In genomic region chr2:72669121-72669520, GRCh38 we compare ENCODE assay signal across 17 cellular contexts.
DNase-seq lines count a peak whose midpoint lies in the region; ATAC-seq, FAIRE-seq and TF ChIP-seq lines count a peak whose summit lies in the region.
"Had no signal": no experiment of that assay in that cellular context is flagged by ENCODE, and none has a peak within 500 bp of the region (broad histone marks: within the 10 kb centered on the region; RNA-seq: fewer than 3 reads in every experiment).

No MANE protein-coding gene starts in this region.

- no peaks in the 10 kb centered on the region for H3K36me3 ChIP-seq in small intestine (ENCODE audit: control insufficient read depth in 2 of 2, insufficient read depth in 2 of 2, low read length in 2 of 2)

- no peak overlapping the region for H3K4me3 Mint-ChIP-seq in type B pancreatic cell
- H3K4me3 Mint-ChIP-seq: B cell, immature natural killer cell had no signal

- no peaks in the 10 kb centered on the region for H3K27me3 ChIP-seq in small intestine (ENCODE audit: control insufficient read depth in 2 of 2, insufficient read depth in 2 of 2, low read length in 2 of 2)

- no peaks in the 10 kb centered on the region for H3K27me3 Mint-ChIP-seq in type B pancreatic cell
- H3K27me3 Mint-ChIP-seq: B cell had no signal

- POLR2A ChIA-PET in AG04449 (lab: Yijun Ruan, JAX), result no interaction called here

- TF ChIP-seq CTCF in AG04449 (IDR thresholded peaks at IDR 0.05; ENCODE audit: insufficient read depth, low read length, missing control alignments), result no peak
- TF ChIP-seq CTCF in astrocyte of the cerebellum (IDR thresholded peaks at IDR 0.05; ENCODE audit: low read depth, low read length, missing control alignments), result no peak
- no peak for TF ChIP-seq CTCF in type B pancreatic cell (conservative IDR thresholded peaks at IDR 0.05)

- H3K27ac Mint-ChIP-seq in type B pancreatic cell, result no peak overlapping the region
- H3K27ac Mint-ChIP-seq: activated naive CD4-positive, alpha-beta T cell treated with anti-CD3 and anti-CD28 coated beads, Interleukin-2, amount 50 U/mL, for 72 hours; B cell; immature natural killer cell had no signal

- H3K36me3 Mint-ChIP-seq in type B pancreatic cell, result peaks cover 46% of the 10 kb centered on the region

- in situ Hi-C loops in astrocyte of the cerebellum (cut with HindIII; ENCODE audit: low sequenced_read_pairs), result no loop called here

- H3K27ac ChIP-seq in small intestine (ENCODE audit: low read depth in 1 of 2, low read length in 1 of 2), result no peak overlapping the region

- WGBS in small intestine, 3 donors, result 79 to 84% (median 83%) methylated on average over 4 of the region's 4 CpGs

- CTCF ChIA-PET in AG04449 (lab: Yijun Ruan, JAX), result no interaction called here

- H3K4me3 ChIP-seq in AG04449 (ENCODE audit: low read depth, low read length) (no peak overlapping the region), astrocyte of the cerebellum (ENCODE audit: low read depth, low read length) (no peak overlapping the region), small intestine (ENCODE audit: low read depth in 1 of 2, low read length in 2 of 2) (no peak overlapping the region)

- peaks cover 10% of the 10 kb centered on the region for H3K9me3 Mint-ChIP-seq in type B pancreatic cell

- no peaks in the 10 kb centered on the region for H3K9me3 ChIP-seq in small intestine (ENCODE audit: control insufficient read depth, low read depth)

- ATAC-seq in GM18498 (IDR thresholded peaks at IDR 0.05; ENCODE audit: unreplicated experiment), result no peak
- ATAC-seq: activated naive CD4-positive, alpha-beta T cell treated with anti-CD3 and anti-CD28 coated beads, Interleukin-2, amount 50 U/mL, for 72 hours had no signal

- no peaks in the 10 kb centered on the region for H3K4me1 ChIP-seq in small intestine (ENCODE audit: control insufficient read depth in 2 of 2, insufficient read depth in 1 of 2, low read depth in 1 of 2, low read length in 1 of 2)

- H3K4me1 Mint-ChIP-seq in type B pancreatic cell (ENCODE audit: unreplicated experiment), result no peaks in the 10 kb centered on the region
- H3K4me1 Mint-ChIP-seq: B cell, immature natural killer cell had no signal

- FAIRE-seq in small intestine (lab: Jason Lieb, UNC), result no peak
- FAIRE-seq: frontal cortex, GM12892 had no signal

- DNase-seq in AG04449 (ENCODE audit: low read depth, low spot score) (peak; percentile 23), HPDE6-E6E7 (ENCODE audit: extremely low spot score) (peak; percentile 54), astrocyte of the cerebellum (ENCODE audit: low read depth) (peak; percentile 31), glomerular visceral epithelial cell (ENCODE audit: extremely low spot score) (peak; percentile 18), type B pancreatic cell (ENCODE audit: extremely low spot score, unreplicated experiment) (no peak), small intestine (no peak), mesenteric fat pad (ENCODE audit: low spot score) (no peak)
- DNase-seq: cortex of kidney, DMS79 treated with DMSO at 0.1 percent for 48 hours, immature natural killer cell, NCI-H1417 treated with DMSO at 0.1 percent for 48 hours, OCI-M1 had no signal

Comparison
In these comparisons a context has a peak if more than half of its experiments do, and no peak if none do; other contexts are left out.
1. DNase-seq: peak in AG04449 (single experiment), HPDE6-E6E7 (single experiment), astrocyte of the cerebellum (single experiment) and glomerular visceral epithelial cell (single experiment); none in type B pancreatic cell (single experiment), small intestine (single experiment) and mesenteric fat pad (single experiment).